Comparison of ENCODE assay signal across 1 cellular context in the genomic region with DNA sequence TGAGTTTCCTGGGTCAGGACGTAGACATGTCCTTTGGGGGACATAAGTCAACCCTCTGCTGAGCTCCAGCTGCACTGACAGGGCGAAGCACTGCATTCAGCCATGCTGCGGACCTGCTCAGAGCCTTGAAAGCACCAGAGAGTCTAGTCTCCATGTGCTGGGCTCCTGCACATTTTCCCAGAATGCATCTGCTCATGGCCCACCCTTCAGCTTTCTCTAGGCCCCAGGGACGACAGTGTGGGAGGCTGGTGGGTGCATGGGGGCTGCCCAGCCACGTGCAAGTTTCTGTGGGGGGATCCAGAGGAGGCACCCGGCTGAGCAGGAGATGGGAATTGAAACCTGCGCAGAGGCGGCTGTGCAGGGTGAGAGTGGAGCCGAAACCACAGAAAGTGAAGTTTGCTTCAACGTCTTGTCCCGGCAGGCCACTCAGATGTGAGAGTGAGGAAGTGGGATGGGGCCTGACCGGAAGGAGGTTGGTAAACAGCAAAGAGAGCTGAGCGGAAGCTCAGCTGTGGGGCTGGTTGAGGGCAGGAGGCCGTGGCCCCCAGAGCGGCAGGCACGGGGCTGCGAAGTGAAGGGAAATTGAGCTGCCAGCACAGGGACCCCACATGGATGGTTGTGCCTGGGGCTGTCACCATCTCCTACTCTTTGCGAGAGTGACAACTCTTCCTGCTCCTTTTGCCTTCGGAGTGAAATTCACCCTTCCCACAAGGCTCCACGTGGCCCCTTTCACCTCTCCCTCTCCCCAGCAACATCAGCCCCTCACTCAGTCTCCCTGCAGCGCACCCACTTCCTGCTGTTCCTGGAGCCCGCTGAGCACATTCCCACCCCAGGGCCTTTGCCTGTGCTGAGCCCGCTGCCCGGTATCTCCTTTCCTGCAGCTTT.
TF ChIP-seq lines count a peak whose summit lies in the region.

No MANE protein-coding gene starts in this region.

TF ChIP-seq in K562, 482 proteins besides CTCF, POLR2A, EP300 and RAD21 (continues in another document):
- TF ChIP-seq PPARD (CRISPR knock-in tag; IDR thresholded peaks at IDR 0.05) = no peak
- TF ChIP-seq ZZZ3 (IDR thresholded peaks at IDR 0.05) = no peak
- no peak for TF ChIP-seq NR2C1 (IDR thresholded peaks at IDR 0.05)
- no peak for TF ChIP-seq NR2C1 (tag; IDR thresholded peaks at IDR 0.05)
- TF ChIP-seq, protein P1, sequence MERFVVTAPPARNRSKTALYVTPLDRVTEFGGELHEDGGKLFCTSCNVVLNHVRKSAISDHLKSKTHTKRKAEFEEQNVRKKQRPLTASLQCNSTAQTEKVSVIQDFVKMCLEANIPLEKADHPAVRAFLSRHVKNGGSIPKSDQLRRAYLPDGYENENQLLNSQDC (CRISPR knock-in tag; IDR thresholded peaks at IDR 0.05) = no peak
- no peak for TF ChIP-seq ZNF384 (IDR thresholded peaks at IDR 0.05; ENCODE audit: low read depth, low read length)
- no peak for TF ChIP-seq NFE2L1 (tag; IDR thresholded peaks at IDR 0.05; ENCODE audit: borderline replicate concordance, low read depth)
- TF ChIP-seq JUN (IDR thresholded peaks at IDR 0.05; ENCODE audit: borderline replicate concordance, low read depth, low read length) = no peak
- TF ChIP-seq JUN (CRISPR knock-in tag; IDR thresholded peaks at IDR 0.05; ENCODE audit: borderline replicate concordance) = 0 out of 2 replicates have a peak, but pooled peaks have one; percentile 39
- peak; percentile 99 for TF ChIP-seq ZNF239 (CRISPR knock-in tag; IDR thresholded peaks at IDR 0.05)
- no peak for TF ChIP-seq THRA (IDR thresholded peaks at IDR 0.05)
- TF ChIP-seq ZBTB2 (IDR thresholded peaks at IDR 0.05) = no peak
- TF ChIP-seq KDM5B (IDR thresholded peaks at IDR 0.05; ENCODE audit: insufficient replicate concordance, low read depth, low read length) = no peak
- TF ChIP-seq YBX1 (IDR thresholded peaks at IDR 0.05) = no peak
- TF ChIP-seq MTF1 (CRISPR knock-in tag; IDR thresholded peaks at IDR 0.05; ENCODE audit: borderline replicate concordance) = no peak
- TF ChIP-seq ZNF609 (CRISPR knock-in tag; IDR thresholded peaks at IDR 0.05; ENCODE audit: borderline replicate concordance) = no peak
- TF ChIP-seq, protein P2, sequence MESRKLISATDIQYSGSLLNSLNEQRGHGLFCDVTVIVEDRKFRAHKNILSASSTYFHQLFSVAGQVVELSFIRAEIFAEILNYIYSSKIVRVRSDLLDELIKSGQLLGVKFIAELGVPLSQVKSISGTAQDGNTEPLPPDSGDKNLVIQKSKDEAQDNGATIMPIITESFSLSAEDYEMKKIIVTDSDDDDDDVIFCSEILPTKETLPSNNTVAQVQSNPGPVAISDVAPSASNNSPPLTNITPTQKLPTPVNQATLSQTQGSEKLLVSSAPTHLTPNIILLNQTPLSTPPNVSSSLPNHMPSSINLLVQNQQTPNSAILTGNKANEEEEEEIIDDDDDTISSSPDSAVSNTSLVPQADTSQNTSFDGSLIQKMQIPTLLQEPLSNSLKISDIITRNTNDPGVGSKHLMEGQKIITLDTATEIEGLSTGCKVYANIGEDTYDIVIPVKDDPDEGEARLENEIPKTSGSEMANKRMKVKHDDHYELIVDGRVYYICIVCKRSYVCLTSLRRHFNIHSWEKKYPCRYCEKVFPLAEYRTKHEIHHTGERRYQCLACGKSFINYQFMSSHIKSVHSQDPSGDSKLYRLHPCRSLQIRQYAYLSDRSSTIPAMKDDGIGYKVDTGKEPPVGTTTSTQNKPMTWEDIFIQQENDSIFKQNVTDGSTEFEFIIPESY (CRISPR knock-in tag; IDR thresholded peaks at IDR 0.05) = peak; percentile 58; the same call in 1 of the 2 replicates
- TF ChIP-seq GABPA (tag; conservative IDR thresholded peaks at IDR 0.05; ENCODE audit: low read depth) = 0 out of 2 replicates have a peak, but pooled peaks have one; percentile 40
- TF ChIP-seq ZNF134 (CRISPR knock-in tag; conservative IDR thresholded peaks at IDR 0.05) = peak; percentile 69
- TF ChIP-seq ZNF77 (CRISPR knock-in tag; IDR thresholded peaks at IDR 0.05) = no peak
- 0 out of 2 replicates have a peak, but pooled peaks have one; percentile 63 for TF ChIP-seq ZNF143 (CRISPR knock-in tag; IDR thresholded peaks at IDR 0.05)
- TF ChIP-seq SAP30 (IDR thresholded peaks at IDR 0.05; ENCODE audit: borderline replicate concordance, insufficient read depth, low read depth, low read length, poor library complexity, severe bottlenecking) = no peak
- no peak for TF ChIP-seq PRMT5 (CRISPR knock-in tag; IDR thresholded peaks at IDR 0.05)
- TF ChIP-seq DEAF1 (CRISPR knock-in tag; IDR thresholded peaks at IDR 0.05) = no peak
- TF ChIP-seq ZNF324 (CRISPR knock-in tag; IDR thresholded peaks at IDR 0.05) = no peak
- TF ChIP-seq SPI1 (IDR thresholded peaks at IDR 0.05; ENCODE audit: borderline replicate concordance, low read depth, low read length) = peak; percentile 79
- TF ChIP-seq ZNF75A (CRISPR knock-in tag; IDR thresholded peaks at IDR 0.05) = no peak
- TF ChIP-seq E2F4 (CRISPR knock-in tag; IDR thresholded peaks at IDR 0.05; ENCODE audit: low read depth) = no peak
- no peak for TF ChIP-seq HNRNPL (IDR thresholded peaks at IDR 0.05; ENCODE audit: low read depth, low read length)
- TF ChIP-seq TEAD1 (CRISPR knock-in tag; IDR thresholded peaks at IDR 0.05) = no peak
- TF ChIP-seq PTBP1 (IDR thresholded peaks at IDR 0.05; ENCODE audit: low read depth, low read length) = 0 out of 2 replicates have a peak, but pooled peaks have one; percentile 27
- 0 out of 2 replicates have a peak, but pooled peaks have one; percentile 41 for TF ChIP-seq BCOR (IDR thresholded peaks at IDR 0.05)
- TF ChIP-seq RBM25 (IDR thresholded peaks at IDR 0.05; ENCODE audit: low read depth, low read length, severe bottlenecking) = peak; percentile 59
- TF ChIP-seq ZNF668 (CRISPR knock-in tag; IDR thresholded peaks at IDR 0.05) = no peak
- TF ChIP-seq CBX5 (IDR thresholded peaks at IDR 0.05; ENCODE audit: borderline replicate concordance, low read depth) = no peak
- no peak for TF ChIP-seq PHF21A (IDR thresholded peaks at IDR 0.05; ENCODE audit: borderline replicate concordance, low read depth)
- TF ChIP-seq KDM1A (IDR thresholded peaks at IDR 0.05) = 0 out of 4 replicates have a peak, but pooled peaks of 1 of the 2 experiments have one; percentile 17
- peak in 1 of 3 experiments; percentile 8 for TF ChIP-seq YY1 (IDR thresholded peaks at IDR 0.05; ENCODE audit: borderline replicate concordance in 1 of 3, control insufficient read depth in 1 of 3, extremely low read depth in 1 of 3, insufficient read depth in 3 of 3, insufficient read length in 1 of 3, insufficient replicate concordance in 2 of 3, low read depth in 1 of 3, low read length in 2 of 3)
